ENCODE assay signal across 2 cellular contexts in the genomic region with DNA sequence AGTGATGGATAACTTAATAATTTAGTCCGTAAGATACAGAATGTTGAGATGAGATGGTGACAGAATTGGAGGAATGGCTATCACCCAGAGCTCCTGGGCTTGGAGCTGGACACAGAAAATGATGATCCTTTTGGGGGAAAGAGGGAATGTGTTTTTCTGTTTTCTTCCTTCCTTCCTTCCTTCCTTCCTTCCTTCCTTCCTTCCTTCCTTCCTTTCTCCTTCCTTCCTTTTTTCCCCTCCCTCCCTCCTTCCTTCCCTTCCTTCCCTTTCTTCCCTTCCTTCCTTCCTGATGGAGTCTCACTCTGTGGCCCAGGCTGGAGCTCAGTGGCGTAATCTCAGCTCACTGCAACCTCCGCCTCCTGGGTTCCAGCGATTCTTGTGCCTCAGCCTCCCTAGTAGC.
A peak's percentile ranks its signal among the peaks of the same experiment; 100 is the strongest.
TF ChIP-seq lines count a peak whose summit lies in the region.

No MANE protein-coding gene starts in this region.

TF ChIP-seq in HEK293, 187 proteins besides CTCF, POLR2A, EP300 and RAD21 (continued from another document):
- TF ChIP-seq, protein P1, sequence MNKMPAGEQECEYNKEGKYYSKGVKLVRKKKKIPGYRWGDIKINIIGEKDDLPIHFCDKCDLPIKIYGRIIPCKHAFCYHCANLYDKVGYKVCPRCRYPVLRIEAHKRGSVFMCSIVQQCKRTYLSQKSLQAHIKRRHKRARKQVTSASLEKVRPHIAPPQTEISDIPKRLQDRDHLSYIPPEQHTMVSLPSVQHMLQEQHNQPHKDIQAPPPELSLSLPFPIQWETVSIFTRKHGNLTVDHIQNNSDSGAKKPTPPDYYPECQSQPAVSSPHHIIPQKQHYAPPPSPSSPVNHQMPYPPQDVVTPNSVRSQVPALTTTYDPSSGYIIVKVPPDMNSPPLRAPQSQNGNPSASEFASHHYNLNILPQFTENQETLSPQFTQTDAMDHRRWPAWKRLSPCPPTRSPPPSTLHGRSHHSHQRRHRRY (tag by site-specific recombination; IDR thresholded peaks at IDR 0.05), result peak; percentile 64; the same call in 1 of the 2 replicates
- TF ChIP-seq ZNF133 (tag by site-specific recombination; IDR thresholded peaks at IDR 0.05) (no peak), ZNF366 (tag by site-specific recombination; conservative IDR thresholded peaks at IDR 0.05) (peak; percentile 98), ZNF785 (tag by site-specific recombination; IDR thresholded peaks at IDR 0.05) (0 out of 2 replicates have a peak, but pooled peaks have one; percentile 64), ZFP69B (tag by site-specific recombination; IDR thresholded peaks at IDR 0.05) (no peak), KLF8 (tag by site-specific recombination; IDR thresholded peaks at IDR 0.05) (no peak)
- TF ChIP-seq, protein P2, sequence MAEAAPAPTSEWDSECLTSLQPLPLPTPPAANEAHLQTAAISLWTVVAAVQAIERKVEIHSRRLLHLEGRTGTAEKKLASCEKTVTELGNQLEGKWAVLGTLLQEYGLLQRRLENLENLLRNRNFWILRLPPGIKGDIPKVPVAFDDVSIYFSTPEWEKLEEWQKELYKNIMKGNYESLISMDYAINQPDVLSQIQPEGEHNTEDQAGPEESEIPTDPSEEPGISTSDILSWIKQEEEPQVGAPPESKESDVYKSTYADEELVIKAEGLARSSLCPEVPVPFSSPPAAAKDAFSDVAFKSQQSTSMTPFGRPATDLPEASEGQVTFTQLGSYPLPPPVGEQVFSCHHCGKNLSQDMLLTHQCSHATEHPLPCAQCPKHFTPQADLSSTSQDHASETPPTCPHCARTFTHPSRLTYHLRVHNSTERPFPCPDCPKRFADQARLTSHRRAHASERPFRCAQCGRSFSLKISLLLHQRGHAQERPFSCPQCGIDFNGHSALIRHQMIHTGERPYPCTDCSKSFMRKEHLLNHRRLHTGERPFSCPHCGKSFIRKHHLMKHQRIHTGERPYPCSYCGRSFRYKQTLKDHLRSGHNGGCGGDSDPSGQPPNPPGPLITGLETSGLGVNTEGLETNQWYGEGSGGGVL (tag by site-specific recombination; IDR thresholded peaks at IDR 0.05), result no peak
- TF ChIP-seq, protein P3, sequence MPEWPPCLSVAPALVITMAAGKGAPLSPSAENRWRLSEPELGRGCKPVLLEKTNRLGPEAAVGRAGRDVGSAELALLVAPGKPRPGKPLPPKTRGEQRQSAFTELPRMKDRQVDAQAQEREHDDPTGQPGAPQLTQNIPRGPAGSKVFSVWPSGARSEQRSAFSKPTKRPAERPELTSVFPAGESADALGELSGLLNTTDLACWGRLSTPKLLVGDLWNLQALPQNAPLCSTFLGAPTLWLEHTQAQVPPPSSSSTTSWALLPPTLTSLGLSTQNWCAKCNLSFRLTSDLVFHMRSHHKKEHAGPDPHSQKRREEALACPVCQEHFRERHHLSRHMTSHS (tag by site-specific recombination; IDR thresholded peaks at IDR 0.05), result 0 out of 2 replicates have a peak, but pooled peaks have one; percentile 31

TF ChIP-seq in endothelial cell of umbilical vein, 7 proteins besides CTCF, POLR2A, EP300 and RAD21 (continued from another document):
- TF ChIP-seq, protein P4, sequence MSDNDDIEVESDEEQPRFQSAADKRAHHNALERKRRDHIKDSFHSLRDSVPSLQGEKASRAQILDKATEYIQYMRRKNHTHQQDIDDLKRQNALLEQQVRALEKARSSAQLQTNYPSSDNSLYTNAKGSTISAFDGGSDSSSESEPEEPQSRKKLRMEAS (IDR thresholded peaks at IDR 0.05; ENCODE audit: insufficient read depth, insufficient read length), result no peak
- no peak for TF ChIP-seq EZH2 (IDR thresholded peaks at IDR 0.05; ENCODE audit: borderline replicate concordance, low read depth, low read length, severe bottlenecking)
